In genomic region chr6:26032387-26033131, GRCh38 we compare ENCODE assay signal across 8 cellular contexts. TPM values are rescaled to one million over a fixed set of nuclear protein-coding genes. Genes with fewer than 3 reads are reported as not detected.
A peak's percentile ranks its signal among the peaks of the same experiment; 100 is the strongest.
DNase-seq lines count a peak whose midpoint lies in the region; ATAC-seq and TF ChIP-seq lines count a peak whose summit lies in the region.

No MANE protein-coding gene starts in this region.

- H3K4me3 ChIP-seq in KMS-11 (IDR thresholded peaks at IDR 0.05; ENCODE audit: insufficient read depth, low read depth, low read length), result no peak overlapping the region
- peak overlapping the region; percentile 66 for H3K4me3 ChIP-seq in fibroblast of the aortic adventitia (ENCODE audit: low read depth, low read length)
- H3K4me3 ChIP-seq in neutrophil (ENCODE audit: low read depth in 1 of 2, low read length in 1 of 2), result peak overlapping the region; percentile 60 to 67

- H3K4me3 Mint-ChIP-seq in activated CD4-positive, alpha-beta memory T cell treated with anti-CD3 and anti-CD28 coated beads for 36 hours, result peak overlapping the region; percentile 83

- H3K36me3 Mint-ChIP-seq in activated CD4-positive, alpha-beta memory T cell treated with anti-CD3 and anti-CD28 coated beads for 36 hours, result peaks cover 13% of the 10 kb centered on the region

- POLR2A ChIA-PET in activated CD4-positive, alpha-beta memory T cell treated with anti-CD3 and anti-CD28 coated beads for 36 hours (lab: Charles Lee), result interaction anchor here (0.6 to 16.3 kb wide), 30 partner anchors 8 to 1834 kb away, joined by 3 to 675 read pairs (median 5); partner anchors contain the start of gene TRIM38

- peak overlapping the region; percentile 51 for H2AFZ ChIP-seq in KMS-11 (ENCODE audit: low read depth)

- H3K79me2 ChIP-seq in KMS-11 (ENCODE audit: insufficient read depth, low read depth), result peaks cover 14% of the 10 kb centered on the region

- ATAC-seq in GM18861 (IDR thresholded peaks at IDR 0.05; ENCODE audit: unreplicated experiment), result no peak

- no peaks in the 10 kb centered on the region for H3K9me3 Mint-ChIP-seq in activated CD4-positive, alpha-beta memory T cell treated with anti-CD3 and anti-CD28 coated beads for 36 hours

- H3K36me3 ChIP-seq in ES-I3 (ENCODE audit: insufficient read depth, low read length) (no peaks in the 10 kb centered on the region), KMS-11 (ENCODE audit: insufficient read depth) (no peaks in the 10 kb centered on the region), neutrophil (no peaks in the 10 kb centered on the region)

- H3K9ac ChIP-seq in ES-I3 (ENCODE audit: low read depth, low read length), result peak overlapping the region; percentile 84
- H3K9ac ChIP-seq in KMS-11, result peak overlapping the region; percentile 94

- CTCF ChIA-PET in activated CD4-positive, alpha-beta memory T cell treated with anti-CD3 and anti-CD28 coated beads for 36 hours (lab: Charles Lee), result interaction anchor here (0.6 to 9.0 kb wide), 7 partner anchors 12 to 576 kb away, joined by 4 to 87 read pairs (median 6); a partner anchor contains a TSS

- H3K27me3 Mint-ChIP-seq in activated CD4-positive, alpha-beta memory T cell treated with anti-CD3 and anti-CD28 coated beads for 36 hours, result peaks cover 12% of the 10 kb centered on the region

- TF ChIP-seq CTCF in KMS-11 (conservative IDR thresholded peaks at IDR 0.05; ENCODE audit: low read depth, low read length) (no peak), fibroblast of the aortic adventitia (IDR thresholded peaks at IDR 0.05; ENCODE audit: insufficient read depth, low read length) (no peak), neutrophil (IDR thresholded peaks at IDR 0.05) (no peak)

- H4K20me1 ChIP-seq in KMS-11 (ENCODE audit: insufficient read depth), result no peaks in the 10 kb centered on the region

- H3K27ac ChIP-seq in KMS-11 (peak overlapping the region; percentile 93), neutrophil (peak overlapping the region; percentile 76)

- DNase-seq in activated CD4-positive, alpha-beta memory T cell treated with anti-CD3 and anti-CD28 coated beads for 36 hours, result peak; percentile 57
- DNase-seq in fibroblast of the aortic adventitia (ENCODE audit: low read depth) (peak; percentile 74), iPS-NIHi11 (ENCODE audit: low spot score) (no peak), mucosa of gallbladder (ENCODE audit: low spot score) (no peak)

- intact Hi-C loops in activated CD4-positive, alpha-beta memory T cell treated with anti-CD3 and anti-CD28 coated beads for 36 hours (cut with micrococcal nuclease), result loop anchor here (1.0 to 5.0 kb wide), 6 partner anchors 11 to 1780 kb away; a partner anchor contains a TSS

- H3K4me2 ChIP-seq in KMS-11, result peak overlapping the region; percentile 58

- H3K27ac Mint-ChIP-seq in activated CD4-positive, alpha-beta memory T cell treated with anti-CD3 and anti-CD28 coated beads for 36 hours, result peak overlapping the region; percentile 99

- H3K4me1 Mint-ChIP-seq in activated CD4-positive, alpha-beta memory T cell treated with anti-CD3 and anti-CD28 coated beads for 36 hours (ENCODE audit: low read depth), result peaks cover 41% of the 10 kb centered on the region

- no peaks in the 10 kb centered on the region for H3K9me3 ChIP-seq in ES-I3 (ENCODE audit: control insufficient read depth, insufficient read depth, low read length)
- H3K9me3 ChIP-seq in neutrophil, result peaks cover 7% of the 10 kb centered on the region

- H3K27me3 ChIP-seq in KMS-11 (ENCODE audit: insufficient read depth, low read depth) (no peaks in the 10 kb centered on the region), neutrophil (no peaks in the 10 kb centered on the region)

- H3K4me1 ChIP-seq in ES-I3 (ENCODE audit: insufficient read depth, low read length) (peaks cover 26% of the 10 kb centered on the region), KMS-11 (ENCODE audit: low read depth, poor library complexity, severe bottlenecking) (peaks cover 39% of the 10 kb centered on the region), neutrophil (ENCODE audit: control insufficient read depth in 1 of 2, insufficient read depth in 1 of 2, low read depth in 1 of 2, low read length in 1 of 2) (peaks cover 26 to 31% of the 10 kb centered on the region in 2 experiments)

RNA-seq across cellular contexts. Expression of gene HFE, which starts 54.7 kb away (rescaled TPM):
- 1 to 10 TPM; 1.0 to 1.4 TPM for total RNA-seq in activated CD4-positive, alpha-beta memory T cell treated with anti-CD3 and anti-CD28 coated beads for 36 hours
- total RNA-seq in fibroblast of the aortic adventitia (ENCODE audit: low replicate concordance) (7.4 and 9.0 TPM in 2 replicates), mucosa of gallbladder (19.1 TPM)

Comparison
In these comparisons a context has a peak if more than half of its experiments do, and no peak if none do; other contexts are left out.
1. DNase-seq: peak in activated CD4-positive, alpha-beta memory T cell treated with anti-CD3 and anti-CD28 coated beads for 36 hours (single experiment) and fibroblast of the aortic adventitia (single experiment); none in iPS-NIHi11 (single experiment) and mucosa of gallbladder (single experiment).